Comparison of ENCODE assay signal across 25 cellular contexts in the genomic region with DNA sequence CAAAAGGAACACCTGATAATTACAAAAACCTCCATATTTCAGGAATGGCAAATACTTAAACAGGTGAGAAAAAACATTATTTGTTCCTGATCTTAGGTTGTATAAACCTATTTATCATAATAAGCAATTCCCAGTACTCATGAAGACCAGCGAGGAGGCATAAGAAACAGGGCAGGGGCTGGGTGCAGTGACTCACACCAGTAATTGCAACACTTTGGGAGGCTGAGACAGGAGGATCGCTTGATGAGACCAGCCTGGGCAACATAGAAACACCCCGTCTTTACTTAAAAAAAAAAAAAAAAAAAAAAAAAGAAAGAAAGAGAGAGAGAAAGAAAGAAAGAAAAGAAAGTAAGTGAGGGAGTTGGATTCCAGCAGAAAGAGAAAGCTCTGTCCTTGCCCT. TPM values are rescaled to one million over a fixed set of nuclear protein-coding genes. Genes with fewer than 3 reads are reported as not detected.
"Had no signal": no experiment of that assay in that cellular context is flagged by ENCODE, and none has a peak within 500 bp of the region (broad histone marks: within the 10 kb centered on the region; RNA-seq: fewer than 3 reads in every experiment).

No MANE protein-coding gene starts in this region.

- H3K4me3 Mint-ChIP-seq: activated naive CD4-positive, alpha-beta T cell treated with anti-CD3 and anti-CD28 coated beads for 36 hours; activated naive CD8-positive, alpha-beta T cell; activated T-helper 17 cell treated with anti-CD3 and anti-CD28 coated beads, Interleukin-2, amount 50 U/mL, for 72 hours; brain had no signal

- H3K36me3 Mint-ChIP-seq: activated naive CD8-positive, alpha-beta T cell; brain had no signal

- H3K9ac ChIP-seq: SK-N-SH had no signal

- H3K27ac ChIP-seq: cardiac muscle cell, SJCRH30 had no signal

- DNase-seq: activated CD4-positive, alpha-beta T cell treated with anti-CD3 and anti-CD28 coated beads for 48 hours; activated CD4-positive, alpha-beta T cell treated with anti-CD3 and anti-CD28 coated beads, Interleukin-2, amount 50 U/mL, for 48 hours; activated CD4-positive, CD25-positive, alpha-beta regulatory T cell treated with anti-CD3 and anti-CD28 coated beads, Interleukin-2, amount 50 U/mL, for 72 hours; activated gamma-delta T cell; activated naive CD4-positive, alpha-beta T cell treated with anti-CD3 and anti-CD28 coated beads for 36 hours; activated T-cell treated with anti-CD3 and anti-CD28 coated beads for 4 hours; activated T-cell treated with anti-CD3 and anti-CD28 coated beads, Interleukin-2, amount 50 U/mL, for 48 hours; amygdala; NCI-H1092 treated with DMSO at 0.1 percent for 48 hours; NCI-H1417 treated with DMSO at 0.1 percent for 48 hours; NCI-H1694; NCI-H2107; NCI-H2171 treated with DMSO at 0.1 percent for 48 hours; NCI-H526; NCI-H774; OCI-M1; Right ventricle myocardium superior; SJCRH30; SK-N-SH; T-helper 1 cell had no signal

- H3K4me2 ChIP-seq: SK-N-SH had no signal

- H3K27me3 Mint-ChIP-seq: activated naive CD8-positive, alpha-beta T cell; brain had no signal

- H3K27ac Mint-ChIP-seq: activated naive CD4-positive, alpha-beta T cell treated with anti-CD3 and anti-CD28 coated beads for 36 hours; activated naive CD8-positive, alpha-beta T cell; activated T-helper 17 cell treated with anti-CD3 and anti-CD28 coated beads, Interleukin-2, amount 50 U/mL, for 72 hours; brain had no signal

- H3K4me3 ChIP-seq: cardiac muscle cell, SJCRH30 had no signal

- H3K9me3 ChIP-seq: SJCRH30, SK-N-SH had no signal

- H3K9me3 Mint-ChIP-seq: activated naive CD4-positive, alpha-beta T cell treated with anti-CD3 and anti-CD28 coated beads for 36 hours; activated T-helper 17 cell treated with anti-CD3 and anti-CD28 coated beads, Interleukin-2, amount 50 U/mL, for 72 hours; brain had no signal

- H3K27me3 ChIP-seq: cardiac muscle cell, SJCRH30 had no signal

- H3K36me3 ChIP-seq: cardiac muscle cell had no signal

- H3K9me2 ChIP-seq: SK-N-SH had no signal

- ATAC-seq: activated T-helper 17 cell treated with anti-CD3 and anti-CD28 coated beads, Interleukin-2, amount 50 U/mL, for 72 hours had no signal

- H3K4me1 Mint-ChIP-seq: activated T-helper 17 cell treated with anti-CD3 and anti-CD28 coated beads, Interleukin-2, amount 50 U/mL, for 72 hours had no signal

RNA-seq across cellular contexts. Expression of a gene that starts 21.6 kb away (rescaled TPM):
- total RNA-seq: activated naive CD4-positive, alpha-beta T cell treated with anti-CD3 and anti-CD28 coated beads for 36 hours; activated T-helper 17 cell treated with anti-CD3 and anti-CD28 coated beads, Interleukin-2, amount 50 U/mL, for 72 hours; T-helper 2 cell treated with Interferon-gamma antibody and Interleukin-4, amounts not matched to agents 100 ng/mL and 5 ng/mL, for 36 hours had no signal
